ENCODE assay signal across 29 cellular contexts in genomic region chr14:104195854-104196253, GRCh38. TPM values are rescaled to one million over a fixed set of nuclear protein-coding genes. Genes with fewer than 3 reads are reported as not detected.
A peak's percentile ranks its signal among the peaks of the same experiment; 100 is the strongest.
DNase-seq lines count a peak whose midpoint lies in the region; ATAC-seq and TF ChIP-seq lines count a peak whose summit lies in the region.
"Had no signal": no experiment of that assay in that cellular context is flagged by ENCODE, and none has a peak within 500 bp of the region (broad histone marks: within the 10 kb centered on the region; RNA-seq: fewer than 3 reads in every experiment).

No MANE protein-coding gene starts in this region.

- H3K27ac Mint-ChIP-seq in WTC11 (peak overlapping the region; percentile 72), neural progenitor cell (peak overlapping the region; percentile 98)
- H3K27ac Mint-ChIP-seq: CD8-positive, alpha-beta T cell; T-helper 17 cell had no signal

- H3K4me3 Mint-ChIP-seq in WTC11, result no peak overlapping the region
- no peak overlapping the region for H3K4me3 Mint-ChIP-seq in neural progenitor cell
- H3K4me3 Mint-ChIP-seq: CD8-positive, alpha-beta T cell; stimulated activated naive B cell treated with anti-CD40 and anti-IgM and Interleukin-4, amounts not matched to agents 10 μg/mL and 1 μg/mL and 100 μg/mL, for 72 hours; T-helper 17 cell had no signal

- no peaks in the 10 kb centered on the region for H3K79me2 ChIP-seq in neural progenitor cell (ENCODE audit: low read depth)

- H3F3A ChIP-seq in neural progenitor cell (ENCODE audit: low read depth), result no peaks in the 10 kb centered on the region

- H3K4me2 ChIP-seq in neural progenitor cell, result no peak overlapping the region

- POLR2A ChIA-PET in WTC11 (lab: Charles Lee), result no interaction called here
- POLR2A ChIA-PET in RWPE1 (lab: Yijun Ruan, JAX; ENCODE audit: low non-redundant PET), result no interaction called here

- H3K9me3 Mint-ChIP-seq in WTC11, result no peaks in the 10 kb centered on the region
- no peaks in the 10 kb centered on the region for H3K9me3 Mint-ChIP-seq in neural progenitor cell
- H3K9me3 Mint-ChIP-seq: CD8-positive, alpha-beta T cell; stimulated activated naive B cell treated with anti-CD40 and anti-IgM and Interleukin-4, amounts not matched to agents 10 μg/mL and 1 μg/mL and 100 μg/mL, for 72 hours had no signal

- no peak overlapping the region for H3K27ac ChIP-seq in neural progenitor cell
- H3K27ac ChIP-seq in RWPE1, result no peak overlapping the region
- H3K27ac ChIP-seq: breast epithelium, foreskin keratinocyte, HL-60, Peyer's patch, right atrium auricular region, spleen, suprapubic skin had no signal

- H2AFZ ChIP-seq in neural progenitor cell (replicated peaks), result no peak overlapping the region

- H3K9ac ChIP-seq in neural progenitor cell, result no peak overlapping the region

- H3K4me1 Mint-ChIP-seq in WTC11 (peaks cover 5% of the 10 kb centered on the region; the same call in 1 of the 2 replicates), neural progenitor cell (peaks cover 15% of the 10 kb centered on the region)

- no peaks in the 10 kb centered on the region for H3K36me3 ChIP-seq in neural progenitor cell
- H3K36me3 ChIP-seq: breast epithelium, Peyer's patch, right atrium auricular region, spleen, suprapubic skin had no signal

- DNase-seq in NCI-H1417 (lab: John Stamatoyannopoulos, UW) (peak; percentile 24 to 63 (median 36)), NCI-H1417 treated with DMSO at 0.1 percent for 48 hours (lab: John Stamatoyannopoulos, UW) (no peak), NCI-H1694 (lab: John Stamatoyannopoulos, UW) (peak; percentile 76), WTC11 (ENCODE audit: low spot score) (no peak), neural progenitor cell (ENCODE audit: low spot score) (peak; percentile 62), RWPE1 (ENCODE audit: low spot score) (no peak), NOMO-1 (lab: John Stamatoyannopoulos, UW; ENCODE audit: unreplicated experiment in 2 of 2) (no peak), SKM-1 (lab: John Stamatoyannopoulos, UW; ENCODE audit: unreplicated experiment) (no peak)
- DNase-seq: activated CD4-positive, alpha-beta T cell treated with anti-CD3 and anti-CD28 coated beads for 4 hours; activated naive CD4-positive, alpha-beta T cell treated with Interleukin-2 at 50 U/mL for 16 hours; activated T-cell treated with anti-CD3 and anti-CD28 coated beads, Interleukin-2, amount 50 U/mL, for 48 hours; CD8-positive, alpha-beta T cell; DMS53; effector memory CD4-positive, alpha-beta T cell; foreskin keratinocyte; mesenchymal stem cell; NCI-H1048; spleen; stimulated activated CD4-positive, alpha-beta T cell treated with anti-CD3 and anti-CD28 coated beads, Interleukin-4, amount 100 ng/mL, for 1 hour; stimulated activated naive B cell treated with anti-CD40 and anti-IgM and Interleukin-4, amounts not matched to agents 10 μg/mL and 1 μg/mL and 100 μg/mL, for 72 hours; T-helper 17 cell had no signal

- no peaks in the 10 kb centered on the region for H3K36me3 Mint-ChIP-seq in WTC11
- H3K36me3 Mint-ChIP-seq in neural progenitor cell, result no peaks in the 10 kb centered on the region
- H3K36me3 Mint-ChIP-seq: CD8-positive, alpha-beta T cell; stimulated activated naive B cell treated with anti-CD40 and anti-IgM and Interleukin-4, amounts not matched to agents 10 μg/mL and 1 μg/mL and 100 μg/mL, for 72 hours had no signal

- TF ChIP-seq CTCF in WTC11 (IDR thresholded peaks at IDR 0.05) (no peak), neural progenitor cell (IDR thresholded peaks at IDR 0.05) (no peak), RWPE1 (conservative IDR thresholded peaks at IDR 0.05; ENCODE audit: low read depth) (no peak)

- no peaks in the 10 kb centered on the region for H3K27me3 Mint-ChIP-seq in WTC11 (ENCODE audit: low read depth)
- peaks cover 5% of the 10 kb centered on the region for H3K27me3 Mint-ChIP-seq in neural progenitor cell (ENCODE audit: insufficient read depth, low read depth)
- H3K27me3 Mint-ChIP-seq: stimulated activated naive B cell treated with anti-CD40 and anti-IgM and Interleukin-4, amounts not matched to agents 10 μg/mL and 1 μg/mL and 100 μg/mL, for 72 hours; T-helper 17 cell had no signal

- H3K9me3 ChIP-seq in neural progenitor cell (ENCODE audit: low read depth), result no peaks in the 10 kb centered on the region
- H3K9me3 ChIP-seq: breast epithelium, Peyer's patch, right atrium auricular region, spleen, suprapubic skin had no signal

- H3K4me3 ChIP-seq in neural progenitor cell, result no peak overlapping the region
- H3K4me3 ChIP-seq: breast epithelium, Peyer's patch, right atrium auricular region, spleen, suprapubic skin had no signal

- CTCF ChIA-PET in WTC11 (lab: Charles Lee) (interaction anchor here (0.9 to 1.6 kb wide), 6 partner anchors 9 to 175 kb away, joined by 3 to 10 read pairs (median 4); no protein-coding TSS in a partner anchor), RWPE1 (lab: Yijun Ruan, JAX) (no interaction called here)

- no peaks in the 10 kb centered on the region for H3K27me3 ChIP-seq in neural progenitor cell
- H3K27me3 ChIP-seq: Peyer's patch, right atrium auricular region had no signal

- no peak for ATAC-seq in WTC11
- ATAC-seq: CD8-positive, alpha-beta T cell; esophagus mucosa; HepG2; T-helper 17 cell had no signal

- H4K20me1 ChIP-seq in neural progenitor cell (ENCODE audit: low read depth), result no peaks in the 10 kb centered on the region

- peaks cover 13% of the 10 kb centered on the region for H3K4me1 ChIP-seq in neural progenitor cell
- H3K4me1 ChIP-seq: breast epithelium, foreskin keratinocyte, Peyer's patch, right atrium auricular region had no signal

TF ChIP-seq in WTC11, 78 proteins besides CTCF, POLR2A, EP300 and RAD21 (continues in another document):
- no peak for TF ChIP-seq ZMAT4 (CRISPR knock-in tag; IDR thresholded peaks at IDR 0.05)
- TF ChIP-seq IRF1 (CRISPR knock-in tag; IDR thresholded peaks at IDR 0.05), result no peak
- no peak for TF ChIP-seq IRF2 (CRISPR knock-in tag; IDR thresholded peaks at IDR 0.05; ENCODE audit: borderline replicate concordance, low read depth)
- no peak for TF ChIP-seq EMX1 (CRISPR knock-in tag; IDR thresholded peaks at IDR 0.05)
- TF ChIP-seq ZBTB43 (CRISPR knock-in tag; IDR thresholded peaks at IDR 0.05), result no peak
- no peak for TF ChIP-seq GRHL2 (CRISPR knock-in tag; IDR thresholded peaks at IDR 0.05; ENCODE audit: insufficient replicate concordance, severe bottlenecking)
- no peak for TF ChIP-seq ZNF121 (CRISPR knock-in tag; IDR thresholded peaks at IDR 0.05)
- no peak for TF ChIP-seq ATF6 (CRISPR knock-in tag; IDR thresholded peaks at IDR 0.05)
- no peak for TF ChIP-seq E2F5 (CRISPR knock-in tag; IDR thresholded peaks at IDR 0.05)
- TF ChIP-seq, protein P1, sequence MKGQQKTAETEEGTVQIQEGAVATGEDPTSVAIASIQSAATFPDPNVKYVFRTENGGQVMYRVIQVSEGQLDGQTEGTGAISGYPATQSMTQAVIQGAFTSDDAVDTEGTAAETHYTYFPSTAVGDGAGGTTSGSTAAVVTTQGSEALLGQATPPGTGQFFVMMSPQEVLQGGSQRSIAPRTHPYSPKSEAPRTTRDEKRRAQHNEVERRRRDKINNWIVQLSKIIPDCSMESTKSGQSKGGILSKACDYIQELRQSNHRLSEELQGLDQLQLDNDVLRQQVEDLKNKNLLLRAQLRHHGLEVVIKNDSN (CRISPR knock-in tag; IDR thresholded peaks at IDR 0.05), result no peak
- TF ChIP-seq ZNF138 (CRISPR knock-in tag; conservative IDR thresholded peaks at IDR 0.05), result no peak

RNA-seq across cellular contexts. Expression of gene KIF26A, which starts 57.5 kb away (rescaled TPM):
- total RNA-seq in WTC11 (2021), result 36.4 to 53.4 TPM (median 39.5 TPM) in 3 replicates
- 6.1 and 40.2 TPM in 2 replicates for total RNA-seq in neural progenitor cell (ENCODE audit: low replicate concordance)
- total RNA-seq: HepG2, myocyte had no signal

Comparison
In these comparisons a context has a peak if more than half of its experiments do, and no peak if none do; other contexts are left out.
1. DNase-seq: peak in NCI-H1417 (3 of 3), NCI-H1694 (single experiment) and neural progenitor cell (single experiment); none in NCI-H1417 treated with DMSO at 0.1 percent for 48 hours (single experiment), WTC11 (single experiment), RWPE1 (single experiment), NOMO-1 (0 of 2) and SKM-1 (single experiment).